Comparison of ENCODE assay signal across 8 cellular contexts in the genomic region with DNA sequence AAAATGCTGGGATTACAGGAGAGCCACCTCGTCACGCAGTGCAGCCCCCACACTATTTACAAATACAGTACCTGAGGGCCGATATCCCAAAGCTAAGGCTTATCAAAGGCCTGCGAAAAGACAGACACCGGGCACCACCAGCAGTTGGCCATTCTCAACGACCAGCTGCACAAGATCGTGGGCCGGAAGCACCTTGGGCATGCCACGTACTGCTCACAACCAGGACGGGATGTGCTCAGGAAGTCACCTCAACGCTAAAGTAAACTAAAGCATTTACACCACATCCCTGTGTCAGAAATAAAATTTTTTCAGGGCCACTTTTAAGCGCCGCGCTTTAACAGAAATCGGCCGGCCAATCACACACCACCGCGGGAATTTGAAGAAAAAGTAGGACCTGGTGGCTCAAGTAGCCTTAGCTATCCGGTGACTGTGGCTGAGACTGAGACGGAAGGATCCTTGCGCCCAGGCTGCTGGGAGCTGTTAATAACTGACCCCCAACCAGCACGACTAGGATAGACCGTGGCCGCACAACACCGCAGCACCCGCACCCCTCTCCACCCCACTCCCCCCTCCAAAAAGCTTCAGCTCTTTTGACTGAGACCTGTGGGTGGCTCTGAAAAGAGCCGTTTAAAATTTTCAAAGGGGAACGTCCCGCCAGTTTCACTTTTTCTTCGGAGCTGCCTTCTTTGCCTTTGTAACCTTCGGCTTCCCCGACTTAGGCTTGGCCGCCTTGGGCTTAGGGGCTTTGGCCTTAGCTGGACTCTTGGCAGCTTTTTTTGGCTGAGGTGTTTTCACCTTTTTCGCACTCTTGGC.
DNase-seq lines count a peak whose midpoint lies in the region; ATAC-seq, FAIRE-seq and TF ChIP-seq lines count a peak whose summit lies in the region.

No MANE protein-coding gene starts in this region.

- TF ChIP-seq POLR2A in A549 (IDR thresholded peaks at IDR 0.05; ENCODE audit: low read length): peak; percentile 58
- TF ChIP-seq POLR2A in Raji (IDR thresholded peaks at IDR 0.05; ENCODE audit: insufficient read depth, low read depth, low read length): peak; percentile 66; the same call in 1 of the 2 replicates

- 1% methylated on average over 32 of the region's 34 CpGs for WGBS in A549 (ENCODE audit: missing lambda C conversion rate)

- TF ChIP-seq CTCF in A549 (IDR thresholded peaks at IDR 0.05) (no peak), right atrium auricular region (IDR thresholded peaks at IDR 0.05) (no peak)

- peak overlapping the region; percentile 79 for H3K4me2 ChIP-seq in A549

- H3K27ac ChIP-seq in A549 (peak overlapping the region; percentile 94 to 98), right atrium auricular region (peak overlapping the region; percentile 66)

- DNase-seq in A549 (ENCODE audit: low read depth in 1 of 2, low spot score in 1 of 2): peak in 1 of 2 experiments; percentile 74
- DNase-seq in activated naive CD8-positive, alpha-beta T cell treated with anti-CD3 and anti-CD28 coated beads, Interleukin-2, amount 50 U/mL, for 24 hours: peak; percentile 78
- DNase-seq in right atrium auricular region (ENCODE audit: low spot score): no peak
- peak; percentile 67 for DNase-seq in sciatic nerve (ENCODE audit: low spot score)

- H3K9me3 Mint-ChIP-seq in activated naive CD8-positive, alpha-beta T cell treated with anti-CD3 and anti-CD28 coated beads, Interleukin-2, amount 50 U/mL, for 24 hours: no peaks in the 10 kb centered on the region

- peak overlapping the region; percentile 56 for H3K4me3 ChIP-seq in A549
- H3K4me3 ChIP-seq in right atrium auricular region: peak overlapping the region; percentile 26 to 53

- H3K27me3 Mint-ChIP-seq in activated naive CD8-positive, alpha-beta T cell treated with anti-CD3 and anti-CD28 coated beads, Interleukin-2, amount 50 U/mL, for 24 hours: no peaks in the 10 kb centered on the region

- POLR2A ChIA-PET in A549 (lab: Yijun Ruan, JAX): interaction anchor here (0.6 to 4.1 kb wide), 21 partner anchors 9 to 1428 kb away, joined by 3 to 52 read pairs (median 4); a partner anchor contains a TSS

- intact Hi-C loops in sciatic nerve (cut with DNase I): no loop called here

- no peaks in the 10 kb centered on the region for H3K36me3 ChIP-seq in right atrium auricular region

- H3K27me3 ChIP-seq in right atrium auricular region: peaks cover 0 to 11% of the 10 kb centered on the region in 2 donors

- H3K4me1 Mint-ChIP-seq in activated naive CD8-positive, alpha-beta T cell treated with anti-CD3 and anti-CD28 coated beads, Interleukin-2, amount 50 U/mL, for 24 hours: peaks cover 40% of the 10 kb centered on the region

- H3K4me1 ChIP-seq in A549: peaks cover 22% of the 10 kb centered on the region
- H3K4me1 ChIP-seq in right atrium auricular region: peaks cover 0 to 18% of the 10 kb centered on the region in 2 donors

- no peak for TF ChIP-seq EP300 in A549 (IDR thresholded peaks at IDR 0.05)

- no peak for FAIRE-seq in A549 (lab: Jason Lieb, UNC)

- H3K9me3 ChIP-seq in A549: no peaks in the 10 kb centered on the region
- no peaks in the 10 kb centered on the region for H3K9me3 ChIP-seq in right atrium auricular region

- CTCF ChIA-PET in A549 (lab: Yijun Ruan, JAX): interaction anchor here (0.6 to 1.4 kb wide), 6 partner anchors 9 to 207 kb away, joined by 3 to 4 read pairs (median 4); a partner anchor contains a TSS

- peak overlapping the region; percentile 97 for H3K27ac Mint-ChIP-seq in activated naive CD8-positive, alpha-beta T cell treated with anti-CD3 and anti-CD28 coated beads, Interleukin-2, amount 50 U/mL, for 24 hours

- H3K4me3 Mint-ChIP-seq in activated naive CD8-positive, alpha-beta T cell treated with anti-CD3 and anti-CD28 coated beads, Interleukin-2, amount 50 U/mL, for 24 hours: peak overlapping the region; percentile 82

- peak; percentile 68 to 73 for ATAC-seq in A549
- ATAC-seq in GM18870 (IDR thresholded peaks at IDR 0.05; ENCODE audit: unreplicated experiment): peak; percentile 20
- peak; percentile 30 for ATAC-seq in HG03103 (IDR thresholded peaks at IDR 0.05; ENCODE audit: low read depth, unreplicated experiment)
- peak; percentile 57 for ATAC-seq in activated naive CD8-positive, alpha-beta T cell treated with anti-CD3 and anti-CD28 coated beads, Interleukin-2, amount 50 U/mL, for 24 hours
- peak; percentile 79 for ATAC-seq in sciatic nerve
- no peak for ATAC-seq in GM19328 (IDR thresholded peaks at IDR 0.05; ENCODE audit: unreplicated experiment)

- TF ChIP-seq RAD21 in A549 (conservative IDR thresholded peaks at IDR 0.05 in 1 of 2, IDR thresholded peaks at IDR 0.05 in 1 of 2): no peak

- H3K36me3 Mint-ChIP-seq in activated naive CD8-positive, alpha-beta T cell treated with anti-CD3 and anti-CD28 coated beads, Interleukin-2, amount 50 U/mL, for 24 hours (ENCODE audit: low read depth): no peaks in the 10 kb centered on the region

TF ChIP-seq in A549, 52 proteins besides CTCF, POLR2A, EP300 and RAD21 (continues in another document):
- TF ChIP-seq TP53 (CRISPR knock-in tag; IDR thresholded peaks at IDR 0.05) (peak; percentile 90), CHD4 (IDR thresholded peaks at IDR 0.05; ENCODE audit: borderline replicate concordance) (no peak), NPAS2 (CRISPR knock-in tag; IDR thresholded peaks at IDR 0.05; ENCODE audit: borderline replicate concordance) (no peak), RARB (CRISPR knock-in tag; IDR thresholded peaks at IDR 0.05) (peak; percentile 81; the same call in 1 of the 2 replicates), CBX2 (IDR thresholded peaks at IDR 0.05; ENCODE audit: borderline replicate concordance, low read depth) (no peak), MAFK (IDR thresholded peaks at IDR 0.05; ENCODE audit: partially characterized antibody) (no peak), HOXB5 (CRISPR knock-in tag; IDR thresholded peaks at IDR 0.05) (no peak), KDM1A (IDR thresholded peaks at IDR 0.05; ENCODE audit: low read depth) (no peak), EHF (CRISPR knock-in tag; IDR thresholded peaks at IDR 0.05) (no peak), FOSB (CRISPR knock-in tag; IDR thresholded peaks at IDR 0.05) (no peak; the same call in 1 of the 2 replicates), GATA3 (IDR thresholded peaks at IDR 0.05; ENCODE audit: borderline replicate concordance) (peak; percentile 12; the same call in 1 of the 2 replicates), TFCP2L1 (CRISPR knock-in tag; IDR thresholded peaks at IDR 0.05) (peak; percentile 81; the same call in 1 of the 2 replicates)
- TF ChIP-seq, protein P1, sequence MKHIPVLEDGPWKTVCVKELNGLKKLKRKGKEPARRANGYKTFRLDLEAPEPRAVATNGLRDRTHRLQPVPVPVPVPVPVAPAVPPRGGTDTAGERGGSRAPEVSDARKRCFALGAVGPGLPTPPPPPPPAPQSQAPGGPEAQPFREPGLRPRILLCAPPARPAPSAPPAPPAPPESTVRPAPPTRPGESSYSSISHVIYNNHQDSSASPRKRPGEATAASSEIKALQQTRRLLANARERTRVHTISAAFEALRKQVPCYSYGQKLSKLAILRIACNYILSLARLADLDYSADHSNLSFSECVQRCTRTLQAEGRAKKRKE (CRISPR knock-in tag; IDR thresholded peaks at IDR 0.05; ENCODE audit: low read depth): 0 out of 2 replicates have a peak, but pooled peaks have one; percentile 48
- TF ChIP-seq, protein P2, sequence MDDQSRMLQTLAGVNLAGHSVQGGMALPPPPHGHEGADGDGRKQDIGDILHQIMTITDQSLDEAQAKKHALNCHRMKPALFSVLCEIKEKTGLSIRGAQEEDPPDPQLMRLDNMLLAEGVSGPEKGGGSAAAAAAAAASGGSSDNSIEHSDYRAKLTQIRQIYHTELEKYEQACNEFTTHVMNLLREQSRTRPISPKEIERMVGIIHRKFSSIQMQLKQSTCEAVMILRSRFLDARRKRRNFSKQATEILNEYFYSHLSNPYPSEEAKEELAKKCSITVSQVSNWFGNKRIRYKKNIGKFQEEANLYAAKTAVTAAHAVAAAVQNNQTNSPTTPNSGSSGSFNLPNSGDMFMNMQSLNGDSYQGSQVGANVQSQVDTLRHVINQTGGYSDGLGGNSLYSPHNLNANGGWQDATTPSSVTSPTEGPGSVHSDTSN (IDR thresholded peaks at IDR 0.05): peak; percentile 51; the same call in 1 of the 2 replicates
- TF ChIP-seq, protein P3, sequence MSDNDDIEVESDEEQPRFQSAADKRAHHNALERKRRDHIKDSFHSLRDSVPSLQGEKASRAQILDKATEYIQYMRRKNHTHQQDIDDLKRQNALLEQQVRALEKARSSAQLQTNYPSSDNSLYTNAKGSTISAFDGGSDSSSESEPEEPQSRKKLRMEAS (IDR thresholded peaks at IDR 0.05): peak; percentile 48
- TF ChIP-seq, protein P4, sequence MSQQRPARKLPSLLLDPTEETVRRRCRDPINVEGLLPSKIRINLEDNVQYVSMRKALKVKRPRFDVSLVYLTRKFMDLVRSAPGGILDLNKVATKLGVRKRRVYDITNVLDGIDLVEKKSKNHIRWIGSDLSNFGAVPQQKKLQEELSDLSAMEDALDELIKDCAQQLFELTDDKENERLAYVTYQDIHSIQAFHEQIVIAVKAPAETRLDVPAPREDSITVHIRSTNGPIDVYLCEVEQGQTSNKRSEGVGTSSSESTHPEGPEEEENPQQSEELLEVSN (IDR thresholded peaks at IDR 0.05; ENCODE audit: borderline replicate concordance, low read depth): peak; percentile 32; the same call in 1 of the 2 replicates
- TF ChIP-seq, protein P5, sequence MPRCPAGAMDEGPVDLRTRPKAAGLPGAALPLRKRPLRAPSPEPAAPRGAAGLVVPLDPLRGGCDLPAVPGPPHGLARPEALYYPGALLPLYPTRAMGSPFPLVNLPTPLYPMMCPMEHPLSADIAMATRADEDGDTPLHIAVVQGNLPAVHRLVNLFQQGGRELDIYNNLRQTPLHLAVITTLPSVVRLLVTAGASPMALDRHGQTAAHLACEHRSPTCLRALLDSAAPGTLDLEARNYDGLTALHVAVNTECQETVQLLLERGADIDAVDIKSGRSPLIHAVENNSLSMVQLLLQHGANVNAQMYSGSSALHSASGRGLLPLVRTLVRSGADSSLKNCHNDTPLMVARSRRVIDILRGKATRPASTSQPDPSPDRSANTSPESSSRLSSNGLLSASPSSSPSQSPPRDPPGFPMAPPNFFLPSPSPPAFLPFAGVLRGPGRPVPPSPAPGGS (IDR thresholded peaks at IDR 0.05): no peak; the same call in 2 of the 3 replicates
